1 cellular context compared by ENCODE assay signal in genomic region chr11:63952570-63952969, GRCh38.
TF ChIP-seq lines count a peak whose summit lies in the region.

No MANE protein-coding gene starts in this region.

TF ChIP-seq in GM12878, 131 proteins besides CTCF, POLR2A, EP300 and RAD21:
- TF ChIP-seq JUND (IDR thresholded peaks at IDR 0.05; ENCODE audit: low read depth, low read length) (no peak), TAF1 (IDR thresholded peaks at IDR 0.05; ENCODE audit: borderline replicate concordance, low read depth, low read length) (no peak), IRF5 (IDR thresholded peaks at IDR 0.05; ENCODE audit: borderline replicate concordance) (no peak), MYC (IDR thresholded peaks at IDR 0.05; ENCODE audit: insufficient read depth, insufficient read length, insufficient replicate concordance, low read length, severe bottlenecking) (no peak), BMI1 (IDR thresholded peaks at IDR 0.05; ENCODE audit: borderline replicate concordance) (no peak), RCOR1 (conservative IDR thresholded peaks at IDR 0.05; ENCODE audit: low read depth, low read length) (no peak), STAT3 (IDR thresholded peaks at IDR 0.05; ENCODE audit: low read depth, low read length) (no peak), PBX3 (IDR thresholded peaks at IDR 0.05; ENCODE audit: insufficient replicate concordance, low read depth, low read length) (no peak), NFXL1 (IDR thresholded peaks at IDR 0.05; ENCODE audit: borderline replicate concordance) (no peak)
